21 cellular contexts compared by ENCODE assay signal in genomic region chr12:967641-968040, GRCh38.
"Had no signal": no experiment of that assay in that cellular context is flagged by ENCODE, and none has a peak within 500 bp of the region (broad histone marks: within the 10 kb centered on the region; RNA-seq: fewer than 3 reads in every experiment).

No MANE protein-coding gene starts in this region.

- H3K27ac ChIP-seq: HL-60, RWPE1 had no signal

- H3K4me2 ChIP-seq: SK-N-SH had no signal

- DNase-seq: KBM-7; MG63; NCI-H1092 treated with DMSO at 0.1 percent for 48 hours; NCI-H1436; NCI-H187; NCI-H2029; NCI-H2081 treated with DMSO at 0.1 percent for 48 hours; NCI-H2171; NCI-H226; NCI-H446; NCI-H510A; NCI-H524 treated with DMSO at 0.1 percent for 48 hours; NCI-H69; NCI-H774; NK-92 treated with Interleukin-12 subunit alpha and Interleukin-12 subunit beta, amount 100 ng/mL, for 24 hours; PC-3; SHP77; SK-N-SH had no signal

- H3K36me3 ChIP-seq: MG63 had no signal

- ATAC-seq: Panc1, PC-3 had no signal

- H3K9me3 ChIP-seq: MG63, SK-N-SH had no signal

- H3K9ac ChIP-seq: SK-N-SH had no signal

- H3K4me3 ChIP-seq: MG63 had no signal

- H3K27me3 ChIP-seq: MG63 had no signal
